11 cellular contexts compared by ENCODE assay signal in genomic region chr2:37614061-37614802, GRCh38. TPM values are rescaled to one million over a fixed set of nuclear protein-coding genes. Genes with fewer than 3 reads are reported as not detected.
DNase-seq lines count a peak whose midpoint lies in the region; ATAC-seq and TF ChIP-seq lines count a peak whose summit lies in the region.
"Had no signal": no experiment of that assay in that cellular context is flagged by ENCODE, and none has a peak within 500 bp of the region (broad histone marks: within the 10 kb centered on the region; RNA-seq: fewer than 3 reads in every experiment).

No MANE protein-coding gene starts in this region.

- peak overlapping the region; percentile 36 for H2AFZ ChIP-seq in ACC112 (ENCODE audit: low read length, unreplicated experiment)

- TF ChIP-seq POLR2A in lower leg skin (IDR thresholded peaks at IDR 0.05): no peak

- WGBS in lower leg skin, 2 donors: 74 to 80% methylated on average over 8 of the region's 8 CpGs

- no peak overlapping the region for H3K27ac Mint-ChIP-seq in Calu3 (ENCODE audit: unreplicated experiment)

- POLR2A ChIA-PET in HEK293 (lab: Yijun Ruan, JAX): no interaction called here

- no TSS peak for BruUV-seq in Calu3 (replicated peaks; lab: Mats Ljungman, UMichigan)

- no peaks in the 10 kb centered on the region for H3K27me3 ChIP-seq in ACC112 (ENCODE audit: insufficient read depth, low read length)

- H3K27me3 Mint-ChIP-seq in Calu3 (ENCODE audit: unreplicated experiment): no peaks in the 10 kb centered on the region

- peaks cover 8% of the 10 kb centered on the region for H3K4me1 Mint-ChIP-seq in Calu3 (ENCODE audit: low read depth, unreplicated experiment)

- H3K36me3 ChIP-seq in ACC112 (ENCODE audit: insufficient read depth, low read length): no peaks in the 10 kb centered on the region
- no peaks in the 10 kb centered on the region for H3K36me3 ChIP-seq in HEK293 (ENCODE audit: control insufficient read depth in 2 of 2, insufficient read depth in 1 of 2, low read length in 2 of 2)
- H3K36me3 ChIP-seq in mucosa of descending colon (ENCODE audit: low read depth): no peaks in the 10 kb centered on the region

- TF ChIP-seq CTCF in HEK293 (tag by site-specific recombination; IDR thresholded peaks at IDR 0.05) (no peak), cardiac fibroblast (IDR thresholded peaks at IDR 0.05; ENCODE audit: low read depth, low read length) (no peak), mucosa of descending colon (IDR thresholded peaks at IDR 0.05) (no peak), lower leg skin (IDR thresholded peaks at IDR 0.05) (no peak), Calu3 (IDR thresholded peaks at IDR 0.05; ENCODE audit: unreplicated experiment) (no peak)

- H3K4me1 ChIP-seq in ACC112 (ENCODE audit: control insufficient read depth, insufficient read depth, low read length, unreplicated experiment): peaks cover 26% of the 10 kb centered on the region
- no peaks in the 10 kb centered on the region for H3K4me1 ChIP-seq in HEK293 (ENCODE audit: control insufficient read depth, insufficient read depth, low read length)
- peaks cover 9% of the 10 kb centered on the region for H3K4me1 ChIP-seq in mucosa of descending colon (ENCODE audit: low read depth)

- H3K4me3 ChIP-seq in ACC112 (ENCODE audit: low read depth, low read length) (no peak overlapping the region), HEK293 (ENCODE audit: low read depth, low read length) (no peak overlapping the region), cardiac fibroblast (replicated peaks in 1 of 2; ENCODE audit: low read depth in 2 of 2, low read length in 2 of 2) (no peak overlapping the region), mucosa of descending colon (no peak overlapping the region), lower leg skin (ENCODE audit: low read depth, poor library complexity, severe bottlenecking) (no peak overlapping the region)

- DNase-seq in cardiac fibroblast (ENCODE audit: low read depth in 2 of 2) (peak; percentile 87 to 92), mucosa of descending colon (no peak), lower leg skin (ENCODE audit: low spot score in 2 of 2) (no peak), H4 (ENCODE audit: low spot score) (no peak), Calu3 (no peak)
- DNase-seq: activated naive CD4-positive, alpha-beta T cell treated with anti-CD3 and anti-CD28 coated beads, Interleukin-2, amount 50 U/mL, for 16 hours; NCI-H187 treated with DMSO at 0.1 percent for 48 hours; stimulated activated naive CD4-positive, alpha-beta T cell treated with Interleukin-2 at 50 U/mL for 16 hours had no signal

- CTCF ChIA-PET in HEK293 (lab: Yijun Ruan, JAX) (no interaction called here), Calu3 (lab: Charles Lee) (no interaction called here)

- H3K9me3 Mint-ChIP-seq in Calu3 (ENCODE audit: low read depth, unreplicated experiment): no peaks in the 10 kb centered on the region

- intact Hi-C loops in mucosa of descending colon (cut with DNase I, micrococcal nuclease) (no loop called here), lower leg skin (cut with DNase I; ENCODE audit: low total_unique reads) (no loop called here), Calu3 (cut with micrococcal nuclease; ENCODE audit: unreplicated experiment) (no loop called here)

- ATAC-seq in mucosa of descending colon: peak; percentile 31
- no peak for ATAC-seq in HG02970 (IDR thresholded peaks at IDR 0.05; ENCODE audit: low FRiP score, unreplicated experiment)

- H3K9me3 ChIP-seq in HEK293 (ENCODE audit: control insufficient read depth, insufficient read depth, low read depth, low read length) (no peaks in the 10 kb centered on the region), mucosa of descending colon (no peaks in the 10 kb centered on the region)

- H3K79me2 ChIP-seq in ACC112 (ENCODE audit: control insufficient read depth, insufficient read depth, low read length, unreplicated experiment): no peaks in the 10 kb centered on the region

- H3K36me3 Mint-ChIP-seq in Calu3 (ENCODE audit: insufficient read depth, unreplicated experiment): no peaks in the 10 kb centered on the region

- H3K4me3 Mint-ChIP-seq in Calu3 (ENCODE audit: low read depth, unreplicated experiment): no peak overlapping the region

- H3K27ac ChIP-seq in ACC112 (ENCODE audit: low read depth, low read length) (peak overlapping the region; percentile 58), HEK293 (ENCODE audit: extremely low read depth, low read depth, low read length) (no peak overlapping the region)

TF ChIP-seq in HEK293, 187 proteins besides CTCF, POLR2A, EP300 and RAD21:
- TF ChIP-seq ZNF777 (tag by site-specific recombination; IDR thresholded peaks at IDR 0.05; ENCODE audit: borderline replicate concordance) (no peak), ZNF292 (tag by site-specific recombination; IDR thresholded peaks at IDR 0.05; ENCODE audit: borderline replicate concordance, low read depth) (no peak), MZF1 (tag by site-specific recombination; IDR thresholded peaks at IDR 0.05; ENCODE audit: borderline replicate concordance) (no peak), REST (tag by site-specific recombination; IDR thresholded peaks at IDR 0.05) (0 out of 2 replicates have a peak, but pooled peaks have one; percentile 14), SP3 (tag by site-specific recombination; IDR thresholded peaks at IDR 0.05) (no peak), ZNF76 (tag by site-specific recombination; IDR thresholded peaks at IDR 0.05; ENCODE audit: borderline replicate concordance, low read depth) (no peak), KLF9 (tag by site-specific recombination; IDR thresholded peaks at IDR 0.05; ENCODE audit: low read depth) (no peak), ZFP41 (tag by site-specific recombination; IDR thresholded peaks at IDR 0.05; ENCODE audit: borderline replicate concordance) (no peak)

RNA-seq across cellular contexts. Expression of gene CDC42EP3, which starts 57.2 kb away (rescaled TPM):
- 10 to 100 TPM; 27.9 to 67.0 (median 30.1) TPM for total RNA-seq in mucosa of descending colon
- 10 to 100 TPM; 14.0 to 42.6 (median 28.7) TPM for total RNA-seq in lower leg skin
- total RNA-seq in H4 (2014; rRNA removed; shearing (Covaris generic)): 4.1 and 8.5 TPM in 2 replicates
- total RNA-seq in Calu3 (2022): 26.9 and 29.4 TPM in 2 replicates

Comparison
In these comparisons a context has a peak if more than half of its experiments do, and no peak if none do; other contexts are left out.
1. DNase-seq: peak in cardiac fibroblast (2 of 2); none in mucosa of descending colon (0 of 3), lower leg skin (0 of 2), H4 (single experiment) and Calu3 (single experiment).